Comparison of ENCODE assay signal across 12 cellular contexts in genomic region chr12:120079352-120080042, GRCh38. TPM values are rescaled to one million over a fixed set of nuclear protein-coding genes. Genes with fewer than 3 reads are reported as not detected.
DNase-seq lines count a peak whose midpoint lies in the region; ATAC-seq and TF ChIP-seq lines count a peak whose summit lies in the region.
"Had no signal": no experiment of that assay in that cellular context is flagged by ENCODE, and none has a peak within 500 bp of the region (broad histone marks: within the 10 kb centered on the region; RNA-seq: fewer than 3 reads in every experiment).

No MANE protein-coding gene starts in this region.

- TF ChIP-seq POLR2A in body of pancreas (IDR thresholded peaks at IDR 0.05), result no peak

- POLR2A ChIA-PET in activated CD8-positive, alpha-beta T cell treated with anti-CD3 and anti-CD28 coated beads for 36 hours (lab: Charles Lee), result interaction anchor here (0.7 to 1.0 kb wide), 2 partner anchors 15 to 238 kb away, joined by 3 to 4 read pairs; no protein-coding TSS in a partner anchor

- H3K4me1 Mint-ChIP-seq in activated CD8-positive, alpha-beta T cell treated with anti-CD3 and anti-CD28 coated beads for 36 hours (ENCODE audit: low read depth), result peaks cover 18% of the 10 kb centered on the region

- H3K27ac ChIP-seq in body of pancreas, result no peak overlapping the region

- H3K4me1 ChIP-seq in body of pancreas, result peaks cover 11% of the 10 kb centered on the region

- peak; percentile 45 for DNase-seq in ACHN
- DNase-seq in EL, result peak; percentile 38
- DNase-seq in activated CD8-positive, alpha-beta T cell treated with anti-CD3 and anti-CD28 coated beads for 36 hours, result no peak
- DNase-seq in left colon, result no peak
- no peak for DNase-seq in body of pancreas
- DNase-seq in stimulated activated CD4-positive, alpha-beta T cell treated with anti-CD3 and anti-CD28 coated beads, Interleukin-2, amount 100 ng/mL, for 24 hours, result no peak
- DNase-seq in GM13976 (ENCODE audit: low spot score), result no peak
- DNase-seq in H7, result no peak
- DNase-seq: activated CD8-positive, alpha-beta memory T cell treated with anti-CD3 and anti-CD28 coated beads, Interleukin-2, amount 10 ng/mL, durations not matched to agents 7 days and 5 days; MV-4-11 had no signal

- intact Hi-C loops in activated CD8-positive, alpha-beta T cell treated with anti-CD3 and anti-CD28 coated beads for 36 hours (cut with micrococcal nuclease), result no loop called here
- intact Hi-C loops in left colon (cut with DNase I, micrococcal nuclease), result loop anchor here in 1 of 2 donors (10.0 kb wide), 1 partner anchor 95 kb away; the partner anchor contains the start of gene BICDL1
- intact Hi-C loops in body of pancreas (cut with DNase I), result no loop called here

- H3K4me3 ChIP-seq in body of pancreas, result no peak overlapping the region
- H3K4me3 ChIP-seq in H7 (ENCODE audit: insufficient read depth, low read depth, low read length), result no peak overlapping the region
- H3K4me3 ChIP-seq: GM12878, smooth muscle cell had no signal

- no peaks in the 10 kb centered on the region for H3K27me3 ChIP-seq in body of pancreas
- no peaks in the 10 kb centered on the region for H3K27me3 ChIP-seq in H7 (ENCODE audit: control insufficient read depth, insufficient read depth, low read length)

- H3K36me3 ChIP-seq in body of pancreas (replicated peaks in 1 of 2; ENCODE audit: insufficient read depth in 1 of 2, low read depth in 2 of 2), result no peaks in the 10 kb centered on the region
- no peaks in the 10 kb centered on the region for H3K36me3 ChIP-seq in H7 (replicated peaks; ENCODE audit: control insufficient read depth, insufficient read depth, low read length)

- H3K4me3 Mint-ChIP-seq in activated CD8-positive, alpha-beta T cell treated with anti-CD3 and anti-CD28 coated beads for 36 hours, result no peak overlapping the region
- H3K4me3 Mint-ChIP-seq: activated CD8-positive, alpha-beta memory T cell treated with anti-CD3 and anti-CD28 coated beads, Interleukin-2, amount 10 ng/mL, durations not matched to agents 7 days and 5 days had no signal

- peaks cover 56% of the 10 kb centered on the region for H3K36me3 Mint-ChIP-seq in activated CD8-positive, alpha-beta T cell treated with anti-CD3 and anti-CD28 coated beads for 36 hours (ENCODE audit: low read depth)

- no peaks in the 10 kb centered on the region for H3K9me3 Mint-ChIP-seq in activated CD8-positive, alpha-beta T cell treated with anti-CD3 and anti-CD28 coated beads for 36 hours

- H3K9me3 ChIP-seq in body of pancreas, result no peaks in the 10 kb centered on the region

- no peaks in the 10 kb centered on the region for H3K27me3 Mint-ChIP-seq in activated CD8-positive, alpha-beta T cell treated with anti-CD3 and anti-CD28 coated beads for 36 hours
- H3K27me3 Mint-ChIP-seq: activated CD8-positive, alpha-beta memory T cell treated with anti-CD3 and anti-CD28 coated beads, Interleukin-2, amount 10 ng/mL, durations not matched to agents 7 days and 5 days had no signal

- no peak for ATAC-seq in activated CD8-positive, alpha-beta T cell treated with anti-CD3 and anti-CD28 coated beads for 36 hours
- ATAC-seq in left colon (peak; percentile 92), body of pancreas (no peak)
- ATAC-seq: activated CD8-positive, alpha-beta memory T cell treated with anti-CD3 and anti-CD28 coated beads, Interleukin-2, amount 10 ng/mL, durations not matched to agents 7 days and 5 days; GM12878 had no signal

- TF ChIP-seq CTCF in activated CD8-positive, alpha-beta T cell treated with anti-CD3 and anti-CD28 coated beads for 36 hours (IDR thresholded peaks at IDR 0.05), result no peak
- TF ChIP-seq CTCF in body of pancreas (IDR thresholded peaks at IDR 0.05), result no peak
- TF ChIP-seq CTCF in GM13976 (IDR thresholded peaks at IDR 0.05; ENCODE audit: borderline replicate concordance, control extremely low read depth, extremely low read depth, insufficient read depth, missing control alignments), result no peak

- WGBS in body of pancreas, 2 donors, result 43 to 58% methylated on average over 5 to 7 of the region's 7 CpGs

- CTCF ChIA-PET in activated CD8-positive, alpha-beta T cell treated with anti-CD3 and anti-CD28 coated beads for 36 hours (lab: Charles Lee), result interaction anchor here (0.8 to 2.1 kb wide), 2 partner anchors 8 to 41 kb away, joined by 3 to 7 read pairs; no protein-coding TSS in a partner anchor

- in situ Hi-C loops in ACHN (cut with HindIII; ENCODE audit: low pct_ligation_motif_present, low pct_unique_long_range_greater_than_20kb, low sequenced_read_pairs) (no loop called here), GM13976 (cut with MboI; ENCODE audit: low sequenced_read_pairs, unreplicated experiment) (no loop called here)

- peak overlapping the region; percentile 61 for H3K27ac Mint-ChIP-seq in activated CD8-positive, alpha-beta T cell treated with anti-CD3 and anti-CD28 coated beads for 36 hours
- H3K27ac Mint-ChIP-seq: activated CD8-positive, alpha-beta memory T cell treated with anti-CD3 and anti-CD28 coated beads, Interleukin-2, amount 10 ng/mL, durations not matched to agents 7 days and 5 days had no signal

RNA-seq across cellular contexts. Expression of gene RAB35, which starts 37.1 kb away (rescaled TPM):
- 10 to 100 TPM; 38.2 to 41.5 TPM for total RNA-seq in activated CD8-positive, alpha-beta T cell treated with anti-CD3 and anti-CD28 coated beads for 36 hours
- total RNA-seq in left colon (10 to 100 TPM; 47.8 to 52.7 TPM), body of pancreas (1 to 10 TPM; 4.0 to 7.0 TPM)
- total RNA-seq in H7 (2014; rRNA removed; shearing (Covaris generic)), result 38.4 and 42.8 TPM in 2 replicates

Comparison
In these comparisons a context has a peak if more than half of its experiments do, and no peak if none do; other contexts are left out.
1. DNase-seq: peak in ACHN (single experiment) and EL (single experiment); none in activated CD8-positive, alpha-beta T cell treated with anti-CD3 and anti-CD28 coated beads for 36 hours (single experiment), left colon (0 of 2), body of pancreas (0 of 4), stimulated activated CD4-positive, alpha-beta T cell treated with anti-CD3 and anti-CD28 coated beads, Interleukin-2, amount 100 ng/mL, for 24 hours (0 of 2), GM13976 (single experiment) and H7 (single experiment).